In the genomic region with DNA sequence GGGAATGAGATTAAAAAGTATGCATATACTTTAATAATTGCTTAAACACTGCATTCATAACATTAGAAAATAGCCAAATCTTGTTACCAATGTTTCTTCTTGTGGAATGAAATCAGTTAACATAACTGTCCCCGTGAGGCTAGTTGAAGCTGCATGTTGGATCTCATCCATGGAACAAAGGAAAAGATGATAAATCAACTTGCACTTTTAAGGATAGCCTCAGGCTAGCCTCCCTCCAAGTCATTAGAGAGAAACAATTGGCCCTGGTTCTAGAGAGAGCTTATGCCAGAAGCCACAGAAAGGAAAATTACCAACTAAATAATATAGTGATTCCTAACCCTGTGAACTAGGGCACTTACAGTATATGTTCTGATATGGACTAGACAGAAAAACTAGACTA, we compare ENCODE assay signal across 17 cellular contexts.
A peak's percentile ranks its signal among the peaks of the same experiment; 100 is the strongest.
DNase-seq lines count a peak whose midpoint lies in the region; ATAC-seq and TF ChIP-seq lines count a peak whose summit lies in the region.
"Had no signal": no experiment of that assay in that cellular context is flagged by ENCODE, and none has a peak within 500 bp of the region (broad histone marks: within the 10 kb centered on the region; RNA-seq: fewer than 3 reads in every experiment).

No MANE protein-coding gene starts in this region.

- H3K9me3 ChIP-seq in HAP-1 (no peaks in the 10 kb centered on the region), subcutaneous abdominal adipose tissue (ENCODE audit: control insufficient read depth in 5 of 5, low read length in 5 of 5) (no peaks in the 10 kb centered on the region)
- H3K9me3 ChIP-seq: BLaER1 had no signal

- no peaks in the 10 kb centered on the region for H3K36me3 ChIP-seq in HAP-1 (replicated peaks)
- H3K36me3 ChIP-seq in subcutaneous abdominal adipose tissue (ENCODE audit: control insufficient read depth in 5 of 5, insufficient read depth in 5 of 5, low read length in 5 of 5): no peaks in the 10 kb centered on the region
- H3K36me3 ChIP-seq: BLaER1 had no signal

- no peak for TF ChIP-seq CTCF in VCaP (conservative IDR thresholded peaks at IDR 0.05)

- H3K27me3 ChIP-seq in HAP-1 (ENCODE audit: low read depth): no peaks in the 10 kb centered on the region
- no peaks in the 10 kb centered on the region for H3K27me3 ChIP-seq in subcutaneous abdominal adipose tissue (ENCODE audit: control insufficient read depth in 5 of 5, insufficient read depth in 4 of 5, low read length in 5 of 5)
- H3K27me3 ChIP-seq: BLaER1 had no signal

- ATAC-seq in GM18868 (IDR thresholded peaks at IDR 0.05; ENCODE audit: unreplicated experiment) (no peak), GM21423 (IDR thresholded peaks at IDR 0.05; ENCODE audit: unreplicated experiment) (no peak)
- ATAC-seq: Panc1, T-cell had no signal

- H3K4me1 ChIP-seq in HAP-1 (peaks cover 18% of the 10 kb centered on the region), subcutaneous abdominal adipose tissue (ENCODE audit: control insufficient read depth in 5 of 5, insufficient read depth in 5 of 5, low read length in 5 of 5) (peaks cover 1 to 45% (median 18%) of the 10 kb centered on the region in 5 donors)
- H3K4me1 ChIP-seq: BLaER1 had no signal

- DNase-seq in HAP-1 (ENCODE audit: low spot score in 2 of 2) (peak; percentile 20 to 40), NCI-H146 (lab: John Stamatoyannopoulos, UW) (peak; percentile 61), DMS153 treated with DMSO at 0.1 percent for 48 hours (lab: John Stamatoyannopoulos, UW; ENCODE audit: unreplicated experiment) (no peak)
- DNase-seq: ACHN; CD4-positive, alpha-beta T cell; DMS153; NCI-H1436 treated with DMSO at 0.1 percent for 48 hours; NCI-H510A treated with DMSO at 0.1 percent for 48 hours; NCI-H774; SIG-M5; T-cell had no signal

- no peak overlapping the region for H3K4me3 ChIP-seq in HAP-1
- no peak overlapping the region for H3K4me3 ChIP-seq in subcutaneous abdominal adipose tissue (ENCODE audit: low read depth in 1 of 5, low read length in 5 of 5)
- H3K4me3 ChIP-seq: BLaER1 had no signal

- in situ Hi-C loops in HAP-1 (cut with MboI; ENCODE audit: low sequenced_read_pairs): no loop called here

- no peak overlapping the region for H3K9ac ChIP-seq in subcutaneous abdominal adipose tissue (ENCODE audit: low read length in 5 of 5)
- H3K9ac ChIP-seq: BLaER1 had no signal

- H3K27ac ChIP-seq in VCaP (peak overlapping the region; percentile 78; the same call in 1 of the 2 replicates), subcutaneous abdominal adipose tissue (ENCODE audit: low read depth, low read length) (peak overlapping the region; percentile 32)
- H3K27ac ChIP-seq: BLaER1 had no signal
